ENCODE assay signal across 17 cellular contexts in the genomic region with DNA sequence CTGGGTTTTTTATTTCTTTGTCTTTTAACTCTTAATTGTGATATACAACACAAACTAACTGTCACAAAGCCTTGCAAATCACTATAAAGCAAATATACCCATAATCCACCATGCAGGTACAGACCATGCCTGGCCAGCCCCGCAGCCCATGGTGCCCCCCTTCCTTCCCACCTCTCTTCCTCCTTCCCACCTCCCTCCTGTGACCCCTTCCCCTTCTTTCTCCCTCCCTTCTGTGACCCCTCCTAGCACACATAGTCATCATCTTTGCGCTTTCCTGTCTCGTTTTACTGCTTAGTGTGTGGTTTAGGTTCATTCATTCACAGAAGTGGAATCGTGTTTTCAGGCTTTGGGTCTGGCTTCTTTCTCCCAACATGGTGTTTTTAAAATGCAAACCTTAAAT. TPM values are rescaled to one million over a fixed set of nuclear protein-coding genes. Genes with fewer than 3 reads are reported as not detected.
DNase-seq lines count a peak whose midpoint lies in the region; ATAC-seq and TF ChIP-seq lines count a peak whose summit lies in the region.
"Had no signal": no experiment of that assay in that cellular context is flagged by ENCODE, and none has a peak within 500 bp of the region (broad histone marks: within the 10 kb centered on the region; RNA-seq: fewer than 3 reads in every experiment).

No MANE protein-coding gene starts in this region.

- peak overlapping the region; percentile 42; the same call in 1 of the 2 replicates for H3K27ac ChIP-seq in HL-60 (replicated peaks)

- H3K27ac Mint-ChIP-seq in activated naive CD8-positive, alpha-beta T cell: peak overlapping the region; percentile 71
- no peak overlapping the region for H3K27ac Mint-ChIP-seq in activated naive CD8-positive, alpha-beta T cell treated with anti-CD3 and anti-CD28 coated beads for 36 hours
- H3K27ac Mint-ChIP-seq in effector memory CD8-positive, alpha-beta T cell: peak overlapping the region; percentile 5 to 62

- peaks cover 76% of the 10 kb centered on the region for H3K4me1 Mint-ChIP-seq in activated naive CD8-positive, alpha-beta T cell (ENCODE audit: low read depth)
- peaks cover 58% of the 10 kb centered on the region for H3K4me1 Mint-ChIP-seq in activated naive CD8-positive, alpha-beta T cell treated with anti-CD3 and anti-CD28 coated beads for 36 hours
- H3K4me1 Mint-ChIP-seq in effector memory CD8-positive, alpha-beta T cell (ENCODE audit: low read depth in 2 of 2): peaks cover 47 to 68% of the 10 kb centered on the region in 2 donors

- no peak overlapping the region for H3K4me3 ChIP-seq in HL-60 (replicated peaks; ENCODE audit: insufficient read depth, low read length)
- H3K4me3 ChIP-seq: BLaER1 treated with 17β-estradiol and CSF1 and Interleukin-3, amounts not matched to agents 10 nM and 100 nM had no signal

- H3K27me3 ChIP-seq in HL-60 (ENCODE audit: insufficient read depth, poor library complexity, severe bottlenecking): no peaks in the 10 kb centered on the region
- H3K27me3 ChIP-seq: BLaER1 treated with 17β-estradiol and CSF1 and Interleukin-3, amounts not matched to agents 10 nM and 100 nM had no signal

- ATAC-seq in effector memory CD8-positive, alpha-beta T cell (replicated peaks): no peak
- no peak for ATAC-seq in HG03469 (IDR thresholded peaks at IDR 0.05; ENCODE audit: unreplicated experiment)

- H3K36me3 Mint-ChIP-seq in activated naive CD8-positive, alpha-beta T cell: peaks cover 28% of the 10 kb centered on the region
- H3K36me3 Mint-ChIP-seq in activated naive CD8-positive, alpha-beta T cell treated with anti-CD3 and anti-CD28 coated beads for 36 hours: peaks cover 47% of the 10 kb centered on the region
- peaks cover 25% of the 10 kb centered on the region for H3K36me3 Mint-ChIP-seq in effector memory CD8-positive, alpha-beta T cell (ENCODE audit: insufficient read depth)

- H3K9me3 Mint-ChIP-seq in activated naive CD8-positive, alpha-beta T cell (ENCODE audit: low read depth): no peaks in the 10 kb centered on the region
- peaks cover 2% of the 10 kb centered on the region for H3K9me3 Mint-ChIP-seq in activated naive CD8-positive, alpha-beta T cell treated with anti-CD3 and anti-CD28 coated beads for 36 hours
- H3K9me3 Mint-ChIP-seq in effector memory CD8-positive, alpha-beta T cell: no peaks in the 10 kb centered on the region

- H3K4me3 Mint-ChIP-seq in activated naive CD8-positive, alpha-beta T cell: no peak overlapping the region
- no peak overlapping the region for H3K4me3 Mint-ChIP-seq in activated naive CD8-positive, alpha-beta T cell treated with anti-CD3 and anti-CD28 coated beads for 36 hours
- no peak overlapping the region for H3K4me3 Mint-ChIP-seq in effector memory CD8-positive, alpha-beta T cell

- no peaks in the 10 kb centered on the region for H3K27me3 Mint-ChIP-seq in activated naive CD8-positive, alpha-beta T cell
- no peaks in the 10 kb centered on the region for H3K27me3 Mint-ChIP-seq in activated naive CD8-positive, alpha-beta T cell treated with anti-CD3 and anti-CD28 coated beads for 36 hours
- H3K27me3 Mint-ChIP-seq in effector memory CD8-positive, alpha-beta T cell: no peaks in the 10 kb centered on the region

- no peak for DNase-seq in activated naive CD8-positive, alpha-beta T cell treated with anti-CD3 and anti-CD28 coated beads for 36 hours
- no peak for DNase-seq in HL-60 (ENCODE audit: low read depth in 1 of 2, low spot score in 1 of 2)
- no peak for DNase-seq in effector memory CD8-positive, alpha-beta T cell
- no peak for DNase-seq in NAMALWA (ENCODE audit: low spot score)
- no peak for DNase-seq in dedifferentiated amniotic fluid mesenchymal stem cell (ENCODE audit: extremely low spot score)
- DNase-seq: EL; HCEC 1CT; NCI-H1436 treated with DMSO at 0.1 percent for 48 hours; NCI-H2029 treated with DMSO at 0.1 percent for 48 hours; NCI-H2171 treated with DMSO at 0.1 percent for 48 hours; NCI-H446 treated with DMSO at 0.1 percent for 48 hours; NK-92 treated with Interleukin-12 subunit alpha and Interleukin-12 subunit beta, amount 100 ng/mL, for 24 hours; RPMI8226; SIG-M5 had no signal

- no peak for TF ChIP-seq CTCF in HL-60 (IDR thresholded peaks at IDR 0.05; ENCODE audit: insufficient read depth, low read length)

RNA-seq across cellular contexts. Expression of a gene that starts 29.6 kb away (rescaled TPM):
- total RNA-seq in activated naive CD8-positive, alpha-beta T cell treated with anti-CD3 and anti-CD28 coated beads for 36 hours: 1 to 10 TPM; 4.3 to 4.5 TPM
